Comparison of ENCODE assay signal across 8 cellular contexts in genomic region chr19:38676023-38676877, GRCh38. TPM values are rescaled to one million over a fixed set of nuclear protein-coding genes. Genes with fewer than 3 reads are reported as not detected.
DNase-seq lines count a peak whose midpoint lies in the region; ATAC-seq and TF ChIP-seq lines count a peak whose summit lies in the region.

No MANE protein-coding gene starts in this region.

- DNase-seq in HCT116 (ENCODE audit: low read depth, low spot score) = no peak
- no peak for DNase-seq in activated B cell treated with CpG ODN at 0.5 μM for 24 hours
- DNase-seq in left ventricle myocardium inferior = no peak
- no peak for DNase-seq in stimulated activated naive CD8-positive, alpha-beta T cell treated with anti-CD3 and anti-CD28 coated beads, Interleukin-15, amount 100 ng/mL, for 72 hours
- DNase-seq in cerebellar nuclear complex (lab: John Stamatoyannopoulos, UW) = no peak
- no peak for DNase-seq in inferior parietal cortex (ENCODE audit: extremely low spot score)

- H3K27me3 ChIP-seq in HCT116 (ENCODE audit: insufficient read depth, low read length) (no peaks in the 10 kb centered on the region), left ventricle myocardium inferior (ENCODE audit: low read depth) (no peaks in the 10 kb centered on the region)

- no TSS peak for BruUV-seq in HCT116 (replicated peaks; lab: Mats Ljungman, UMichigan)

- RAD21 ChIA-PET in HCT116 (lab: Charles Lee; ENCODE audit: low non-redundant PET in 1 of 2, low total read pairs in 2 of 2, uncharacterized antibody in 2 of 2, unreplicated experiment in 2 of 2) = no interaction called here

- H3K9me3 ChIP-seq in HCT116 (ENCODE audit: control insufficient read depth in 1 of 2, insufficient read depth in 1 of 2, low read depth in 1 of 2, low read length in 2 of 2) (no peaks in the 10 kb centered on the region; a peak in 1 of 4 replicates), left ventricle myocardium inferior (replicated peaks) (no peaks in the 10 kb centered on the region)

- peaks cover 97% of the 10 kb centered on the region for H3K79me2 ChIP-seq in HCT116 (ENCODE audit: insufficient read depth, low read length)

- POLR2A ChIA-PET in HCT116 (lab: Charles Lee) (no interaction called here), activated B cell treated with CpG ODN at 0.5 μM for 24 hours (lab: Charles Lee) (no interaction called here)

- CTCF ChIA-PET in HCT116 (lab: Charles Lee) = no interaction called here
- CTCF ChIA-PET in activated B cell treated with CpG ODN at 0.5 μM for 24 hours (lab: Charles Lee) = no interaction called here

- H3K9ac ChIP-seq in HCT116 (ENCODE audit: low read length) = 0 out of 2 replicates have a peak overlapping the region, but pooled peaks have one; percentile 14

- TF ChIP-seq POLR2A in HCT116 (IDR thresholded peaks at IDR 0.05; ENCODE audit: borderline replicate concordance, extremely low read depth, insufficient read depth, insufficient read length) = no peak

- peaks cover 75% of the 10 kb centered on the region for H3K4me1 Mint-ChIP-seq in activated B cell treated with CpG ODN at 0.5 μM for 24 hours
- H3K4me1 Mint-ChIP-seq in stimulated activated naive CD8-positive, alpha-beta T cell treated with anti-CD3 and anti-CD28 coated beads, Interleukin-15, amount 100 ng/mL, for 72 hours = peaks cover 54% of the 10 kb centered on the region

- H3K9me2 ChIP-seq in HCT116 (ENCODE audit: insufficient read depth) = no peaks in the 10 kb centered on the region

- H3K27me3 Mint-ChIP-seq in activated B cell treated with CpG ODN at 0.5 μM for 24 hours = no peaks in the 10 kb centered on the region
- H3K27me3 Mint-ChIP-seq in stimulated activated naive CD8-positive, alpha-beta T cell treated with anti-CD3 and anti-CD28 coated beads, Interleukin-15, amount 100 ng/mL, for 72 hours = no peaks in the 10 kb centered on the region

- H3K27ac Mint-ChIP-seq in activated B cell treated with CpG ODN at 0.5 μM for 24 hours = peak overlapping the region; percentile 14
- peak overlapping the region; percentile 27 to 30 for H3K27ac Mint-ChIP-seq in stimulated activated naive CD8-positive, alpha-beta T cell treated with anti-CD3 and anti-CD28 coated beads, Interleukin-15, amount 100 ng/mL, for 72 hours

- peaks cover 12% of the 10 kb centered on the region; the same call in 1 of the 2 replicates for H4K20me1 ChIP-seq in HCT116 (ENCODE audit: insufficient read depth)

- H3K4me2 ChIP-seq in HCT116 (ENCODE audit: low read length) = no peak overlapping the region

- TF ChIP-seq CTCF in HCT116 (IDR thresholded peaks at IDR 0.05 in 2 of 3, conservative IDR thresholded peaks at IDR 0.05 in 1 of 3; ENCODE audit: borderline replicate concordance in 1 of 3, insufficient read depth in 1 of 3, low read depth in 2 of 3, low read length in 2 of 3) = no peak
- no peak for TF ChIP-seq CTCF in activated B cell treated with CpG ODN at 0.5 μM for 24 hours (IDR thresholded peaks at IDR 0.05)
- no peak for TF ChIP-seq CTCF in left ventricle myocardium inferior (IDR thresholded peaks at IDR 0.05; ENCODE audit: borderline replicate concordance)

- H3K27ac ChIP-seq in HCT116 (ENCODE audit: low read depth, low read length) = no peak overlapping the region
- peak overlapping the region; percentile 91 for H3K27ac ChIP-seq in left ventricle myocardium inferior (replicated peaks)

- H3K36me3 Mint-ChIP-seq in activated B cell treated with CpG ODN at 0.5 μM for 24 hours (ENCODE audit: low read depth) = peaks cover 17% of the 10 kb centered on the region

- H3K9me3 Mint-ChIP-seq in activated B cell treated with CpG ODN at 0.5 μM for 24 hours = no peaks in the 10 kb centered on the region
- no peaks in the 10 kb centered on the region for H3K9me3 Mint-ChIP-seq in stimulated activated naive CD8-positive, alpha-beta T cell treated with anti-CD3 and anti-CD28 coated beads, Interleukin-15, amount 100 ng/mL, for 72 hours

- H3K4me3 Mint-ChIP-seq in activated B cell treated with CpG ODN at 0.5 μM for 24 hours = no peak overlapping the region
- H3K4me3 Mint-ChIP-seq in stimulated activated naive CD8-positive, alpha-beta T cell treated with anti-CD3 and anti-CD28 coated beads, Interleukin-15, amount 100 ng/mL, for 72 hours = no peak overlapping the region

- H3K36me3 ChIP-seq in HCT116 (ENCODE audit: control insufficient read depth in 1 of 2, insufficient read depth in 2 of 2, low read length in 2 of 2) (peaks cover 0 to 35% of the 10 kb centered on the region in 2 experiments; a peak in 2 of 4 replicates), left ventricle myocardium inferior (no peaks in the 10 kb centered on the region)

- H3K4me3 ChIP-seq in HCT116 (replicated peaks in 1 of 2; ENCODE audit: low read depth in 1 of 2, low read length in 2 of 2) (no peak overlapping the region), left ventricle myocardium inferior (peak overlapping the region; percentile 2)

- TF ChIP-seq RAD21 in HCT116 (IDR thresholded peaks at IDR 0.05; ENCODE audit: low read depth) = no peak

- no peak overlapping the region for H2AFZ ChIP-seq in HCT116 (ENCODE audit: low read depth, low read length, poor library complexity, severe bottlenecking)

- peaks cover 21 to 85% of the 10 kb centered on the region in 2 experiments for H3K4me1 ChIP-seq in HCT116 (ENCODE audit: control insufficient read depth in 1 of 2, insufficient read depth in 2 of 2, low read length in 2 of 2)
- peaks cover 96% of the 10 kb centered on the region for H3K4me1 ChIP-seq in left ventricle myocardium inferior

- ATAC-seq in HCT116 = no peak
- no peak for ATAC-seq in activated B cell treated with CpG ODN at 0.5 μM for 24 hours (ENCODE audit: low read depth)
- no peak for ATAC-seq in stimulated activated naive CD8-positive, alpha-beta T cell treated with anti-CD3 and anti-CD28 coated beads, Interleukin-15, amount 100 ng/mL, for 72 hours
- ATAC-seq in GM21367 (IDR thresholded peaks at IDR 0.05; ENCODE audit: unreplicated experiment) = no peak
- no peak for ATAC-seq in GM21360 (IDR thresholded peaks at IDR 0.05; ENCODE audit: unreplicated experiment)

- intact Hi-C loops in HCT116 (cut with micrococcal nuclease) (no loop called here), activated B cell treated with CpG ODN at 0.5 μM for 24 hours (cut with micrococcal nuclease) (no loop called here), left ventricle myocardium inferior (cut with micrococcal nuclease) (no loop called here)

TF ChIP-seq in HCT116, 20 proteins besides CTCF, POLR2A, EP300 and RAD21 (continues in another document):
- no peak for TF ChIP-seq YY1 (IDR thresholded peaks at IDR 0.05; ENCODE audit: extremely low read depth, insufficient replicate concordance, low read depth, low read length)
- no peak for TF ChIP-seq REST (IDR thresholded peaks at IDR 0.05; ENCODE audit: low read depth)
- TF ChIP-seq ZBTB33 (IDR thresholded peaks at IDR 0.05; ENCODE audit: extremely low read depth, insufficient replicate concordance, low read length) = no peak
- TF ChIP-seq ZNF274 (IDR thresholded peaks at IDR 0.05; ENCODE audit: low read depth, low read length) = no peak
- no peak for TF ChIP-seq CBX3 (IDR thresholded peaks at IDR 0.05; ENCODE audit: low read depth)
- no peak for TF ChIP-seq ZFX (IDR thresholded peaks at IDR 0.05)
- TF ChIP-seq POLR2AphosphoS5 (IDR thresholded peaks at IDR 0.05; ENCODE audit: low read depth, low read length) = no peak

RNA-seq across cellular contexts. Expression of gene ACTN4, which starts 28.8 kb away (rescaled TPM):
- 651 TPM for total RNA-seq in HCT116 (2021; ENCODE audit: unreplicated experiment)
- 635 and 727 TPM in 2 replicates for polyA plus RNA-seq in HCT116 (2012)
- 197 and 198 TPM in 2 replicates for total RNA-seq in activated B cell treated with CpG ODN at 0.5 μM for 24 hours
- total RNA-seq in left ventricle myocardium inferior = 111 TPM

RNA-seq across cellular contexts. Expression of gene EIF3K, which starts 57.3 kb away (rescaled TPM):
- 313 TPM for total RNA-seq in HCT116 (2021; ENCODE audit: unreplicated experiment)
- 474 and 485 TPM in 2 replicates for polyA plus RNA-seq in HCT116 (2012)
- total RNA-seq in activated B cell treated with CpG ODN at 0.5 μM for 24 hours = 344 and 385 TPM in 2 replicates
- total RNA-seq in left ventricle myocardium inferior = 598 TPM

RNA-seq across cellular contexts. Expression of gene MAP4K1, which starts 58.5 kb away (rescaled TPM):
- total RNA-seq in HCT116 (2021; ENCODE audit: unreplicated experiment) (9.1 TPM), activated B cell treated with CpG ODN at 0.5 μM for 24 hours (379 and 388 TPM in 2 replicates), left ventricle myocardium inferior (1.6 TPM)
- polyA plus RNA-seq in HCT116 (2012) = 2.1 and 2.2 TPM in 2 replicates

Comparison
In these comparisons a context has a peak if more than half of its experiments do, and no peak if none do; other contexts are left out.
1. RNA of gene MAP4K1, which starts 58.5 kb away (total RNA-seq): 379 to 388 TPM in activated B cell treated with CpG ODN at 0.5 μM for 24 hours; 9.1 TPM in HCT116 (single experiment) and 1.6 TPM in left ventricle myocardium inferior (single experiment); every median in the first group is over 10 times any median in the second.